Comparison of ENCODE assay signal across 22 cellular contexts in genomic region chr17:30254150-30254549, GRCh38. TPM values are rescaled to one million over a fixed set of nuclear protein-coding genes. Genes with fewer than 3 reads are reported as not detected.
DNase-seq lines count a peak whose midpoint lies in the region; ATAC-seq, FAIRE-seq and TF ChIP-seq lines count a peak whose summit lies in the region.
"Had no signal": no experiment of that assay in that cellular context is flagged by ENCODE, and none has a peak within 500 bp of the region (broad histone marks: within the 10 kb centered on the region; RNA-seq: fewer than 3 reads in every experiment).

No MANE protein-coding gene starts in this region.

- DNase-seq in nephron progenitor cell (no peak), gastrocnemius medialis (peak; percentile 40 to 50), GM13977 (ENCODE audit: low spot score) (no peak), RCC 7860 (ENCODE audit: low spot score) (no peak), HUDEP-2 (lab: John Stamatoyannopoulos, UW; ENCODE audit: unreplicated experiment in 76 of 76) (no peak)
- DNase-seq: C1 segment of cervical spinal cord; Calu3; CD4-positive, alpha-beta memory T cell; COR-L47; DMS53; DMS79 treated with DMSO at 0.1 percent for 48 hours; GF-D8; GM23248; H7; HCEC 1CT had no signal

- no peak for TF ChIP-seq CTCF in VCaP (conservative IDR thresholded peaks at IDR 0.05)
- TF ChIP-seq CTCF in nephron progenitor cell (IDR thresholded peaks at IDR 0.05), result no peak
- TF ChIP-seq CTCF in gastrocnemius medialis (IDR thresholded peaks at IDR 0.05 in 4 of 5, conservative IDR thresholded peaks at IDR 0.05 in 1 of 5), result no peak
- no peak for TF ChIP-seq CTCF in GM13977 (IDR thresholded peaks at IDR 0.05; ENCODE audit: extremely low read depth, insufficient read depth, missing control alignments)

- H3K4me1 Mint-ChIP-seq in nephron progenitor cell, result peaks cover 13% of the 10 kb centered on the region

- no peaks in the 10 kb centered on the region for H3K27me3 Mint-ChIP-seq in nephron progenitor cell (ENCODE audit: low read depth, poor library complexity)
- H3K27me3 Mint-ChIP-seq: CD4-positive, alpha-beta memory T cell had no signal

- peak; percentile 94 to 98 for ATAC-seq in gastrocnemius medialis

- peaks cover 29% of the 10 kb centered on the region for H3K36me3 Mint-ChIP-seq in nephron progenitor cell (ENCODE audit: low read depth)

- no peak overlapping the region for H3K4me3 Mint-ChIP-seq in nephron progenitor cell
- H3K4me3 Mint-ChIP-seq: CD4-positive, alpha-beta memory T cell had no signal

- H3K27ac ChIP-seq in VCaP, result peak overlapping the region; percentile 60
- no peak overlapping the region for H3K27ac ChIP-seq in gastrocnemius medialis
- H3K27ac ChIP-seq: GM23248 had no signal

- no peak for TF ChIP-seq POLR2A in gastrocnemius medialis (IDR thresholded peaks at IDR 0.05)

- no peaks in the 10 kb centered on the region for H3K9me3 ChIP-seq in gastrocnemius medialis

- peaks cover 14 to 15% of the 10 kb centered on the region in 2 donors for H3K4me1 ChIP-seq in gastrocnemius medialis

- in situ Hi-C loops in gastrocnemius medialis (cut with MboI; ENCODE audit: low sequenced_read_pairs in 4 of 4), result no loop called here
- in situ Hi-C loops in GM13977 (cut with MboI; ENCODE audit: low pct_unique_long_range_greater_than_20kb, low sequenced_read_pairs, unreplicated experiment), result no loop called here

- no peak overlapping the region for H3K4me3 ChIP-seq in gastrocnemius medialis
- H3K4me3 ChIP-seq: GM23248 had no signal

- intact Hi-C loops in gastrocnemius medialis (cut with DNase I; ENCODE audit: low total_unique reads), result no loop called here

- peaks cover 0 to 4% of the 10 kb centered on the region in 2 donors for H3K36me3 ChIP-seq in gastrocnemius medialis

- peak overlapping the region; percentile 51 for H3K27ac Mint-ChIP-seq in nephron progenitor cell

- no peaks in the 10 kb centered on the region for H3K27me3 ChIP-seq in gastrocnemius medialis

- H3K9me3 Mint-ChIP-seq in nephron progenitor cell, result no peaks in the 10 kb centered on the region
- H3K9me3 Mint-ChIP-seq: CD4-positive, alpha-beta memory T cell had no signal

- FAIRE-seq in RCC 7860 (lab: Jason Lieb, UNC), result no peak
- FAIRE-seq: GM12891, GM19239, H1 had no signal

RNA-seq across cellular contexts. Expression of gene SLC6A4, which starts 18.7 kb away (rescaled TPM):
- under 1 TPM in 2 of 4 donors, not detected in 2; 0.35 to 0.46 TPM for total RNA-seq in gastrocnemius medialis
- total RNA-seq: A673; Calu3; CD4-positive, alpha-beta memory T cell; Daoy; G401; GM23248; H7 had no signal

RNA-seq across cellular contexts. Expression of gene BLMH, which starts 37.6 kb away (rescaled TPM):
- 10 to 100 TPM in 3 of 4 donors, 1 to 10 TPM in 1; 7.4 to 17.7 (median 16.7) TPM for total RNA-seq in gastrocnemius medialis

Comparison
In these comparisons a context has a peak if more than half of its experiments do, and no peak if none do; other contexts are left out.
1. DNase-seq: peak in gastrocnemius medialis (2 of 2); none in nephron progenitor cell (single experiment), GM13977 (single experiment), RCC 7860 (single experiment) and HUDEP-2 (0 of 76).